ENCODE assay signal across 1 cellular context in the genomic region with DNA sequence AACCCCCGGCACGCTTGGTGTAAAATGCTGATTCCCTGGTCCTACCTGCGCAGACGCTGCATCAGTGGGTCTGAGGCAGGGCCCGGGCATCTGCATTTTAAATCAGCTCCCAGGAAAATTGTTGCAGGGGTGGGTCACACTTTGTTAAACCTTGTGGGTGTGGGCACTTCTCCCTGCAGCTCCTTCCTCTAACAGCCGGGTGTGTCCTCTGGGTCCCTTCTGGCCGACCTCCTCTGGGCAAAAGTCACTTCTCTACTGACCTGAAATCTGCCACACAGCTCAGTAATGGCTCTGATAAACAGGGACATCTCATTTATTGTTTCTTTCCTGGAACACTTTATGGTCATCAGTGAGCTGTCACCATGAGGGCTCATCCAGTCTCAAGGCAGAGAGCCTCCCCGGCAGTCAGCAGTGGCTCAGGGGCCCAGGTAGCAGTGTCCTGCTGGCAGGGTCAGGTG.
TF ChIP-seq lines count a peak whose summit lies in the region.

No MANE protein-coding gene starts in this region.

TF ChIP-seq in GM23338, 12 proteins besides CTCF, POLR2A, EP300 and RAD21 (continued from another document):
- TF ChIP-seq, protein P1, sequence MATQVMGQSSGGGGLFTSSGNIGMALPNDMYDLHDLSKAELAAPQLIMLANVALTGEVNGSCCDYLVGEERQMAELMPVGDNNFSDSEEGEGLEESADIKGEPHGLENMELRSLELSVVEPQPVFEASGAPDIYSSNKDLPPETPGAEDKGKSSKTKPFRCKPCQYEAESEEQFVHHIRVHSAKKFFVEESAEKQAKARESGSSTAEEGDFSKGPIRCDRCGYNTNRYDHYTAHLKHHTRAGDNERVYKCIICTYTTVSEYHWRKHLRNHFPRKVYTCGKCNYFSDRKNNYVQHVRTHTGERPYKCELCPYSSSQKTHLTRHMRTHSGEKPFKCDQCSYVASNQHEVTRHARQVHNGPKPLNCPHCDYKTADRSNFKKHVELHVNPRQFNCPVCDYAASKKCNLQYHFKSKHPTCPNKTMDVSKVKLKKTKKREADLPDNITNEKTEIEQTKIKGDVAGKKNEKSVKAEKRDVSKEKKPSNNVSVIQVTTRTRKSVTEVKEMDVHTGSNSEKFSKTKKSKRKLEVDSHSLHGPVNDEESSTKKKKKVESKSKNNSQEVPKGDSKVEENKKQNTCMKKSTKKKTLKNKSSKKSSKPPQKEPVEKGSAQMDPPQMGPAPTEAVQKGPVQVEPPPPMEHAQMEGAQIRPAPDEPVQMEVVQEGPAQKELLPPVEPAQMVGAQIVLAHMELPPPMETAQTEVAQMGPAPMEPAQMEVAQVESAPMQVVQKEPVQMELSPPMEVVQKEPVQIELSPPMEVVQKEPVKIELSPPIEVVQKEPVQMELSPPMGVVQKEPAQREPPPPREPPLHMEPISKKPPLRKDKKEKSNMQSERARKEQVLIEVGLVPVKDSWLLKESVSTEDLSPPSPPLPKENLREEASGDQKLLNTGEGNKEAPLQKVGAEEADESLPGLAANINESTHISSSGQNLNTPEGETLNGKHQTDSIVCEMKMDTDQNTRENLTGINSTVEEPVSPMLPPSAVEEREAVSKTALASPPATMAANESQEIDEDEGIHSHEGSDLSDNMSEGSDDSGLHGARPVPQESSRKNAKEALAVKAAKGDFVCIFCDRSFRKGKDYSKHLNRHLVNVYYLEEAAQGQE (IDR thresholded peaks at IDR 0.05; ENCODE audit: unreplicated experiment), result no peak
- TF ChIP-seq ZNF114 (CRISPR knock-in tag; IDR thresholded peaks at IDR 0.05) (no peak), ZNF462 (CRISPR knock-in tag; IDR thresholded peaks at IDR 0.05) (no peak), ZNF331 (CRISPR knock-in tag; IDR thresholded peaks at IDR 0.05; ENCODE audit: low read depth) (no peak), STAT1 (IDR thresholded peaks at IDR 0.05; ENCODE audit: unreplicated experiment) (no peak), EZH2 (IDR thresholded peaks at IDR 0.05; ENCODE audit: low read depth, unreplicated experiment) (no peak)
